ENCODE assay signal across 9 cellular contexts in genomic region chr2:48249631-48250473, GRCh38.
DNase-seq lines count a peak whose midpoint lies in the region; ATAC-seq and TF ChIP-seq lines count a peak whose summit lies in the region.
"Had no signal": no experiment of that assay in that cellular context is flagged by ENCODE, and none has a peak within 500 bp of the region (broad histone marks: within the 10 kb centered on the region; RNA-seq: fewer than 3 reads in every experiment).

No MANE protein-coding gene starts in this region.

- ATAC-seq in HG02981 (IDR thresholded peaks at IDR 0.05; ENCODE audit: unreplicated experiment), result no peak
- no peak for ATAC-seq in HG02840 (IDR thresholded peaks at IDR 0.05; ENCODE audit: low FRiP score, unreplicated experiment)
- ATAC-seq in HG03196 (IDR thresholded peaks at IDR 0.05; ENCODE audit: unreplicated experiment), result no peak

- no peak for TF ChIP-seq CTCF in CD14-positive monocyte (IDR thresholded peaks at IDR 0.05)

- no peaks in the 10 kb centered on the region for H3K36me3 Mint-ChIP-seq in CD14-positive monocyte

- no peak for DNase-seq in CD14-positive monocyte (ENCODE audit: low spot score)
- peak; percentile 82 for DNase-seq in NCI-H1694 treated with DMSO at 0.1 percent for 48 hours (lab: John Stamatoyannopoulos, UW)
- DNase-seq in cerebellum (ENCODE audit: low spot score), result peak; percentile 30
- DNase-seq in myocyte (ENCODE audit: low read depth), result peak; percentile 71
- DNase-seq in NCI-H128 (lab: John Stamatoyannopoulos, UW; ENCODE audit: unreplicated experiment), result no peak
- DNase-seq: kidney had no signal

- H3K4me3 Mint-ChIP-seq in CD14-positive monocyte, result peak overlapping the region; percentile 42 to 72

- H3K27me3 Mint-ChIP-seq in CD14-positive monocyte (ENCODE audit: low read depth in 3 of 3), result peaks cover 0 to 1% (median 0%) of the 10 kb centered on the region in 3 donors

- peak overlapping the region in 6 of 7 donors; percentile 90 to 95 (median 93) for H3K27ac Mint-ChIP-seq in CD14-positive monocyte

- H3K9me3 Mint-ChIP-seq in CD14-positive monocyte, result peaks cover 0 to 2% (median 0%) of the 10 kb centered on the region in 7 donors

- H3K4me1 Mint-ChIP-seq in CD14-positive monocyte, result peaks cover 37% of the 10 kb centered on the region

- intact Hi-C loops in CD14-positive monocyte (cut with micrococcal nuclease), result loop anchor here in 1 of 2 donors (10.0 kb wide), 1 partner anchor 55 kb away; no protein-coding TSS in a partner anchor

Comparison
In these comparisons a context has a peak if more than half of its experiments do, and no peak if none do; other contexts are left out.
1. DNase-seq: peak in NCI-H1694 treated with DMSO at 0.1 percent for 48 hours (single experiment), cerebellum (single experiment) and myocyte (single experiment); none in CD14-positive monocyte (single experiment) and NCI-H128 (single experiment).